1 cellular context compared by ENCODE assay signal in the genomic region with DNA sequence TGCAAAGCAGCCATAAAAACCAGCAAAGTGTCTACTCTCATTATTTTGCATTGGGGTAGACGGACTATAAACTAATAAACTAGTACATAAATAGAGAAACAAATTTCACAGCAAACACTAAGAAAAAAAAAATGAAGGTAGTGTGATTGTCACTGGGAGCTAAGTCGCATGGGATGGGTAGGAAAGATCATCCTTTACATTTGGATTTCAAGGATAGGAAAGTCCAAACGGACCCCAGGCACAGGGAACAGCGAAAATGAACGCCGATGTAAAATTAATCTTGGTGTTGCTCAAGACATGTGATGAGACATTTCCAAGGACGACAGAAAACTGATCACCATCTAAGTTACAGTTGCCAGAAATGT.
A peak's percentile ranks its signal among the peaks of the same experiment; 100 is the strongest.
TF ChIP-seq lines count a peak whose summit lies in the region.

No MANE protein-coding gene starts in this region.

TF ChIP-seq in K562, 482 proteins besides CTCF, POLR2A, EP300 and RAD21 (continues in another document):
- TF ChIP-seq POLR2B (IDR thresholded peaks at IDR 0.05; ENCODE audit: low read depth, partially characterized antibody) (no peak), TOE1 (IDR thresholded peaks at IDR 0.05; ENCODE audit: borderline replicate concordance) (no peak), TOE1 (CRISPR knock-in tag; IDR thresholded peaks at IDR 0.05; ENCODE audit: borderline replicate concordance, low read depth) (no peak), SMARCE1 (IDR thresholded peaks at IDR 0.05) (no peak), HDAC6 (IDR thresholded peaks at IDR 0.05; ENCODE audit: low read depth, low read length) (no peak), ZNF41 (CRISPR knock-in tag; conservative IDR thresholded peaks at IDR 0.05) (no peak), NR1H2 (CRISPR knock-in tag; IDR thresholded peaks at IDR 0.05) (0 out of 2 replicates have a peak, but pooled peaks have one; percentile 3), SIX5 (IDR thresholded peaks at IDR 0.05; ENCODE audit: borderline replicate concordance in 1 of 2, insufficient read depth in 1 of 2, low read depth in 1 of 2, low read length in 2 of 2) (no peak), ZKSCAN8 (CRISPR knock-in tag; IDR thresholded peaks at IDR 0.05) (peak; percentile 94), HDAC8 (tag; IDR thresholded peaks at IDR 0.05) (0 out of 2 replicates have a peak, but pooled peaks have one; percentile 6), ARNT (IDR thresholded peaks at IDR 0.05) (0 out of 4 replicates have a peak, but pooled peaks of 1 of the 2 experiments have one; percentile 1), FOXM1 (IDR thresholded peaks at IDR 0.05; ENCODE audit: low read depth) (no peak), FOXM1 (CRISPR knock-in tag; IDR thresholded peaks at IDR 0.05; ENCODE audit: low read depth) (no peak), E2F5 (CRISPR knock-in tag; IDR thresholded peaks at IDR 0.05) (no peak), NR3C1 (CRISPR knock-in tag; IDR thresholded peaks at IDR 0.05) (no peak), ZNF764 (CRISPR knock-in tag; IDR thresholded peaks at IDR 0.05; ENCODE audit: low read depth) (no peak), SMAD4 (CRISPR knock-in tag; conservative IDR thresholded peaks at IDR 0.05) (0 out of 2 replicates have a peak, but pooled peaks have one; percentile 15), SETDB1 (IDR thresholded peaks at IDR 0.05; ENCODE audit: low read length) (no peak), ZNF140 (CRISPR knock-in tag; IDR thresholded peaks at IDR 0.05) (no peak), PCBP1 (IDR thresholded peaks at IDR 0.05; ENCODE audit: low read depth, low read length, poor library complexity, severe bottlenecking) (no peak), ZNF431 (CRISPR knock-in tag; IDR thresholded peaks at IDR 0.05) (no peak), CREB1 (IDR thresholded peaks at IDR 0.05) (no peak), CREB1 (CRISPR knock-in tag; IDR thresholded peaks at IDR 0.05) (no peak), KLF10 (CRISPR knock-in tag; IDR thresholded peaks at IDR 0.05) (no peak), ZNF121 (CRISPR knock-in tag; conservative IDR thresholded peaks at IDR 0.05) (no peak), IRF2 (CRISPR knock-in tag; IDR thresholded peaks at IDR 0.05) (no peak), XRCC4 (IDR thresholded peaks at IDR 0.05; ENCODE audit: extremely low read depth, insufficient read depth, insufficient read length) (no peak), ZC3H8 (IDR thresholded peaks at IDR 0.05) (no peak), USF1 (CRISPR knock-in tag; IDR thresholded peaks at IDR 0.05) (no peak), NFRKB (IDR thresholded peaks at IDR 0.05; ENCODE audit: low read depth) (no peak; the same call in 1 of the 2 replicates), ZNF507 (tag; conservative IDR thresholded peaks at IDR 0.05) (no peak), KHSRP (IDR thresholded peaks at IDR 0.05) (no peak), POLR2AphosphoS5 (IDR thresholded peaks at IDR 0.05; ENCODE audit: control insufficient read depth, insufficient read depth, low read depth, low read length) (no peak), MLLT1 (IDR thresholded peaks at IDR 0.05) (no peak), ZNF592 (IDR thresholded peaks at IDR 0.05) (peak; percentile 24; the same call in 1 of the 2 replicates), ZNF263 (CRISPR knock-in tag; IDR thresholded peaks at IDR 0.05; ENCODE audit: borderline replicate concordance) (no peak), ZNF589 (CRISPR knock-in tag; IDR thresholded peaks at IDR 0.05; ENCODE audit: low read depth) (no peak; the same call in none of the 2 replicates)
- TF ChIP-seq, protein P1, sequence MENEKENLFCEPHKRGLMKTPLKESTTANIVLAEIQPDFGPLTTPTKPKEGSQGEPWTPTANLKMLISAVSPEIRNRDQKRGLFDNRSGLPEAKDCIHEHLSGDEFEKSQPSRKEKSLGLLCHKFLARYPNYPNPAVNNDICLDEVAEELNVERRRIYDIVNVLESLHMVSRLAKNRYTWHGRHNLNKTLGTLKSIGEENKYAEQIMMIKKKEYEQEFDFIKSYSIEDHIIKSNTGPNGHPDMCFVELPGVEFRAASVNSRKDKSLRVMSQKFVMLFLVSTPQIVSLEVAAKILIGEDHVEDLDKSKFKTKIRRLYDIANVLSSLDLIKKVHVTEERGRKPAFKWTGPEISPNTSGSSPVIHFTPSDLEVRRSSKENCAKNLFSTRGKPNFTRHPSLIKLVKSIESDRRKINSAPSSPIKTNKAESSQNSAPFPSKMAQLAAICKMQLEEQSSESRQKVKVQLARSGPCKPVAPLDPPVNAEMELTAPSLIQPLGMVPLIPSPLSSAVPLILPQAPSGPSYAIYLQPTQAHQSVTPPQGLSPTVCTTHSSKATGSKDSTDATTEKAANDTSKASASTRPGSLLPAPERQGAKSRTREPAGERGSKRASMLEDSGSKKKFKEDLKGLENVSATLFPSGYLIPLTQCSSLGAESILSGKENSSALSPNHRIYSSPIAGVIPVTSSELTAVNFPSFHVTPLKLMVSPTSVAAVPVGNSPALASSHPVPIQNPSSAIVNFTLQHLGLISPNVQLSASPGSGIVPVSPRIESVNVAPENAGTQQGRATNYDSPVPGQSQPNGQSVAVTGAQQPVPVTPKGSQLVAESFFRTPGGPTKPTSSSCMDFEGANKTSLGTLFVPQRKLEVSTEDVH (IDR thresholded peaks at IDR 0.05; ENCODE audit: low read depth, partially characterized antibody) = no peak
- TF ChIP-seq, protein P2, sequence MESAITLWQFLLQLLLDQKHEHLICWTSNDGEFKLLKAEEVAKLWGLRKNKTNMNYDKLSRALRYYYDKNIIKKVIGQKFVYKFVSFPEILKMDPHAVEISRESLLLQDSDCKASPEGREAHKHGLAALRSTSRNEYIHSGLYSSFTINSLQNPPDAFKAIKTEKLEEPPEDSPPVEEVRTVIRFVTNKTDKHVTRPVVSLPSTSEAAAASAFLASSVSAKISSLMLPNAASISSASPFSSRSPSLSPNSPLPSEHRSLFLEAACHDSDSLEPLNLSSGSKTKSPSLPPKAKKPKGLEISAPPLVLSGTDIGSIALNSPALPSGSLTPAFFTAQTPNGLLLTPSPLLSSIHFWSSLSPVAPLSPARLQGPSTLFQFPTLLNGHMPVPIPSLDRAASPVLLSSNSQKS (CRISPR knock-in tag; IDR thresholded peaks at IDR 0.05) = no peak
- TF ChIP-seq, protein P3, sequence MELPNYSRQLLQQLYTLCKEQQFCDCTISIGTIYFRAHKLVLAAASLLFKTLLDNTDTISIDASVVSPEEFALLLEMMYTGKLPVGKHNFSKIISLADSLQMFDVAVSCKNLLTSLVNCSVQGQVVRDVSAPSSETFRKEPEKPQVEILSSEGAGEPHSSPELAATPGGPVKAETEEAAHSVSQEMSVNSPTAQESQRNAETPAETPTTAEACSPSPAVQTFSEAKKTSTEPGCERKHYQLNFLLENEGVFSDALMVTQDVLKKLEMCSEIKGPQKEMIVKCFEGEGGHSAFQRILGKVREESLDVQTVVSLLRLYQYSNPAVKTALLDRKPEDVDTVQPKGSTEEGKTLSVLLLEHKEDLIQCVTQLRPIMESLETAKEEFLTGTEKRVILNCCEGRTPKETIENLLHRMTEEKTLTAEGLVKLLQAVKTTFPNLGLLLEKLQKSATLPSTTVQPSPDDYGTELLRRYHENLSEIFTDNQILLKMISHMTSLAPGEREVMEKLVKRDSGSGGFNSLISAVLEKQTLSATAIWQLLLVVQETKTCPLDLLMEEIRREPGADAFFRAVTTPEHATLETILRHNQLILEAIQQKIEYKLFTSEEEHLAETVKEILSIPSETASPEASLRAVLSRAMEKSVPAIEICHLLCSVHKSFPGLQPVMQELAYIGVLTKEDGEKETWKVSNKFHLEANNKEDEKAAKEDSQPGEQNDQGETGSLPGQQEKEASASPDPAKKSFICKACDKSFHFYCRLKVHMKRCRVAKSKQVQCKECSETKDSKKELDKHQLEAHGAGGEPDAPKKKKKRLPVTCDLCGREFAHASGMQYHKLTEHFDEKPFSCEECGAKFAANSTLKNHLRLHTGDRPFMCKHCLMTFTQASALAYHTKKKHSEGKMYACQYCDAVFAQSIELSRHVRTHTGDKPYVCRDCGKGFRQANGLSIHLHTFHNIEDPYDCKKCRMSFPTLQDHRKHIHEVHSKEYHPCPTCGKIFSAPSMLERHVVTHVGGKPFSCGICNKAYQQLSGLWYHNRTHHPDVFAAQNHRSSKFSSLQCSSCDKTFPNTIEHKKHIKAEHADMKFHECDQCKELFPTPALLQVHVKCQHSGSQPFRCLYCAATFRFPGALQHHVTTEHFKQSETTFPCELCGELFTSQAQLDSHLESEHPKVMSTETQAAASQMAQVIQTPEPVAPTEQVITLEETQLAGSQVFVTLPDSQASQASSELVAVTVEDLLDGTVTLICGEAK (IDR thresholded peaks at IDR 0.05) = no peak
- TF ChIP-seq, protein P3 (CRISPR knock-in tag; IDR thresholded peaks at IDR 0.05) = no peak
- TF ChIP-seq, protein P4, sequence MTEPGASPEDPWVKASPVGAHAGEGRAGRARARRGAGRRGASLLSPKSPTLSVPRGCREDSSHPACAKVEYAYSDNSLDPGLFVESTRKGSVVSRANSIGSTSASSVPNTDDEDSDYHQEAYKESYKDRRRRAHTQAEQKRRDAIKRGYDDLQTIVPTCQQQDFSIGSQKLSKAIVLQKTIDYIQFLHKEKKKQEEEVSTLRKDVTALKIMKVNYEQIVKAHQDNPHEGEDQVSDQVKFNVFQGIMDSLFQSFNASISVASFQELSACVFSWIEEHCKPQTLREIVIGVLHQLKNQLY (CRISPR knock-in tag; conservative IDR thresholded peaks at IDR 0.05) = no peak
